In genomic region chr5:141923443-141924313, GRCh38 we compare ENCODE assay signal across 8 cellular contexts. TPM values are rescaled to one million over a fixed set of nuclear protein-coding genes. Genes with fewer than 3 reads are reported as not detected.
A peak's percentile ranks its signal among the peaks of the same experiment; 100 is the strongest.
DNase-seq lines count a peak whose midpoint lies in the region; ATAC-seq, FAIRE-seq and TF ChIP-seq lines count a peak whose summit lies in the region.

Gene DELE1, plus strand, starts transcription at chr5:141923871. Its CDS starts 71 bp downstream, at chr5:141923942.

- H3K9me3 ChIP-seq in HUES64 (ENCODE audit: insufficient read depth, low read depth, low read length) = no peaks in the 10 kb centered on the region
- H3K9me3 ChIP-seq in mucosa of descending colon = no peaks in the 10 kb centered on the region

- peak within 1 kb of the TSS; percentile 93 for H3K4me3 ChIP-seq in HUES64 (ENCODE audit: low read length)
- H3K4me3 ChIP-seq in epithelial cell of esophagus (ENCODE audit: low read length) = peak within 1 kb of the TSS; percentile 62
- peak within 1 kb of the TSS; percentile 43 for H3K4me3 ChIP-seq in mucosa of descending colon

- no peak for TF ChIP-seq CTCF in D721Med (IDR thresholded peaks at IDR 0.05; ENCODE audit: insufficient read depth, missing control alignments)
- TF ChIP-seq CTCF in epithelial cell of esophagus (IDR thresholded peaks at IDR 0.05; ENCODE audit: insufficient read depth, low read depth, low read length, missing control alignments) = no peak
- TF ChIP-seq CTCF in mucosa of descending colon (IDR thresholded peaks at IDR 0.05) = no peak

- H3K27ac ChIP-seq in HUES64 (ENCODE audit: low read depth, low read length) = peak within 1 kb of the TSS; percentile 97

- peaks cover 36% of the 10 kb centered on the region for H3K36me3 ChIP-seq in HUES64 (ENCODE audit: insufficient read depth, low read length)
- peaks cover 9% of the 10 kb centered on the region for H3K36me3 ChIP-seq in mucosa of descending colon (ENCODE audit: low read depth)

- WGBS in HUES64 = under 1% methylated on average over 54 of the region's 54 CpGs

- intact Hi-C loops in mucosa of descending colon (cut with DNase I, micrococcal nuclease) = no loop called here

- ATAC-seq in GM21447 (IDR thresholded peaks at IDR 0.05; ENCODE audit: unreplicated experiment) = peak; percentile 96
- ATAC-seq in mucosa of descending colon = peak; percentile 96

- no peaks in the 10 kb centered on the region for H3K27me3 ChIP-seq in HUES64 (ENCODE audit: insufficient read depth, low read length)

- peaks cover 5% of the 10 kb centered on the region; the same call in 1 of the 2 replicates for H3K4me1 ChIP-seq in HUES64 (ENCODE audit: insufficient read depth, low read length)
- H3K4me1 ChIP-seq in mucosa of descending colon (ENCODE audit: low read depth) = peaks cover 23% of the 10 kb centered on the region

- DNase-seq in D721Med (ENCODE audit: insufficient read length, low spot score) = peak; percentile 84
- peak; percentile 77 for DNase-seq in OCI-M2 (lab: John Stamatoyannopoulos, UW; ENCODE audit: unreplicated experiment)
- peak; percentile 96 for DNase-seq in activated T-cell treated with anti-CD3 and anti-CD28 coated beads for 4 hours
- peak; percentile 93 for DNase-seq in epithelial cell of esophagus (ENCODE audit: low read depth)
- peak; percentile 94 to 97 (median 95) for DNase-seq in mucosa of descending colon
- peak; percentile 86 for DNase-seq in stimulated activated CD8-positive, alpha-beta memory T cell treated with anti-CD3 and anti-CD28 coated beads, Interleukin-4, amount 100 ng/mL, for 24 hours (ENCODE audit: low read depth)

- H3K9ac ChIP-seq in HUES64 (ENCODE audit: low read depth, low read length) = peak within 1 kb of the TSS; percentile 92

- FAIRE-seq in D721Med (lab: Jason Lieb, UNC) = no peak

RNA-seq across cellular contexts. Expression of gene DELE1, which starts in this region (rescaled TPM):
- 49.9 TPM for polyA plus RNA-seq in HUES64 (2013, experiment 1 of 2)
- polyA plus RNA-seq in HUES64 (2013, experiment 2 of 2) = 54.3 TPM
- 100 to 1,000 TPM in 1 of 3 donors, 10 to 100 TPM in 2; 77.8 to 112 (median 84.5) TPM for total RNA-seq in mucosa of descending colon

Comparison
In these comparisons a context has a peak if more than half of its experiments do, and no peak if none do; other contexts are left out.
1. Peak in every context shown above with its lines: DNase-seq, ATAC-seq, H3K4me3 ChIP-seq and H3K27ac ChIP-seq.
2. H3K4me3 ChIP-seq: peak in every context shown above with its lines; median percentile 93 in HUES64; 62 in epithelial cell of esophagus; 43 in mucosa of descending colon.